8 cellular contexts compared by ENCODE assay signal in genomic region chr6:81753709-81754678, GRCh38. TPM values are rescaled to one million over a fixed set of nuclear protein-coding genes. Genes with fewer than 3 reads are reported as not detected.
DNase-seq lines count a peak whose midpoint lies in the region; ATAC-seq lines count a peak whose summit lies in the region.

No MANE protein-coding gene starts in this region.

- no peak overlapping the region for H3K4ac ChIP-seq in mesendoderm (ENCODE audit: low read depth, low read length)

- peak overlapping the region; percentile 70 for H3K56ac ChIP-seq in mesendoderm (ENCODE audit: low read length)

- no peaks in the 10 kb centered on the region for H3K79me1 ChIP-seq in mesendoderm (ENCODE audit: low read length)

- no peak overlapping the region for H3K23ac ChIP-seq in mesendoderm (ENCODE audit: low read length)

- peak; percentile 83 for DNase-seq in DMS 273 (lab: John Stamatoyannopoulos, UW; ENCODE audit: unreplicated experiment)
- DNase-seq in DMS 273 treated with DMSO at 0.1 percent for 48 hours (lab: John Stamatoyannopoulos, UW), result no peak
- peak; percentile 73 for DNase-seq in NCI-H526 treated with DMSO at 0.1 percent for 48 hours (lab: John Stamatoyannopoulos, UW)
- peak; percentile 79 to 80 for DNase-seq in activated CD8-positive, alpha-beta memory T cell treated with anti-CD3 and anti-CD28 coated beads for 4 hours (ENCODE audit: low read depth in 2 of 2)
- peak; percentile 77 for DNase-seq in effector CD8-positive, alpha-beta T cell (lab: John Stamatoyannopoulos, UW)
- DNase-seq in mesendoderm, result peak; percentile 73
- DNase-seq in stimulated activated CD8-positive, alpha-beta memory T cell treated with anti-CD3 and anti-CD28 coated beads, Interleukin-12 subunit alpha, Interleukin-12 subunit beta, amount 100 ng/mL, for 4 hours (ENCODE audit: low read depth), result peak; percentile 80

- H4K5ac ChIP-seq in mesendoderm (ENCODE audit: low read length), result no peak overlapping the region

- no peak overlapping the region for H2BK5ac ChIP-seq in mesendoderm (ENCODE audit: low read length)

- peak; percentile 37 for ATAC-seq in HG03064 (IDR thresholded peaks at IDR 0.05; ENCODE audit: low read depth, unreplicated experiment)

- H3K79me2 ChIP-seq in mesendoderm (ENCODE audit: control insufficient read depth, insufficient read depth, low read length), result no peaks in the 10 kb centered on the region

- H3K4me2 ChIP-seq in mesendoderm (ENCODE audit: low read length), result peak overlapping the region; percentile 97

- no peaks in the 10 kb centered on the region for H3K4me1 ChIP-seq in mesendoderm (ENCODE audit: control insufficient read depth, low read depth, low read length)

- no peak overlapping the region for H3K18ac ChIP-seq in mesendoderm (ENCODE audit: low read length)

- H3K9ac ChIP-seq in mesendoderm (ENCODE audit: low read length), result peak overlapping the region; percentile 45

- no peaks in the 10 kb centered on the region for H3K27me3 ChIP-seq in mesendoderm (ENCODE audit: insufficient read depth, low read length, poor library complexity)

- H2BK15ac ChIP-seq in mesendoderm (replicated peaks; ENCODE audit: low read depth), result no peak overlapping the region

- H3K27ac ChIP-seq in mesendoderm (ENCODE audit: low read depth, low read length), result no peak overlapping the region

- H4K8ac ChIP-seq in mesendoderm (ENCODE audit: low read depth, low read length), result no peak overlapping the region

- H2AK5ac ChIP-seq in mesendoderm (ENCODE audit: low read length), result no peak overlapping the region

- no CpG with 5 or more reads among the region's 46 CpGs for WGBS in mesendoderm (ENCODE audit: extremely low coverage, insufficient coverage, low lambda C conversion rate)

- peak overlapping the region; percentile 31 for H3K4me3 ChIP-seq in mesendoderm (ENCODE audit: low read length)

- no peaks in the 10 kb centered on the region for H3K36me3 ChIP-seq in mesendoderm (ENCODE audit: control insufficient read depth, insufficient read depth, low read length)

- H2BK120ac ChIP-seq in mesendoderm (ENCODE audit: low read depth, low read length), result no peak overlapping the region

RNA-seq across cellular contexts. Expression of gene TENT5A, which starts 1.5 kb away (rescaled TPM):
- 0.69 TPM for polyA plus RNA-seq in mesendoderm (2013, experiment 1 of 2)
- polyA plus RNA-seq in mesendoderm (2013, experiment 2 of 2), result 0.62 TPM
